ENCODE assay signal across 10 cellular contexts in genomic region chr6:69881322-69882151, GRCh38. TPM values are rescaled to one million over a fixed set of nuclear protein-coding genes. Genes with fewer than 3 reads are reported as not detected.
DNase-seq lines count a peak whose midpoint lies in the region; ATAC-seq and TF ChIP-seq lines count a peak whose summit lies in the region.
"Had no signal": no experiment of that assay in that cellular context is flagged by ENCODE, and none has a peak within 500 bp of the region (broad histone marks: within the 10 kb centered on the region; RNA-seq: fewer than 3 reads in every experiment).

No MANE protein-coding gene starts in this region.

- ATAC-seq in GM19351 (IDR thresholded peaks at IDR 0.05; ENCODE audit: unreplicated experiment) (peak; percentile 90), HG02943 (IDR thresholded peaks at IDR 0.05; ENCODE audit: low read depth, unreplicated experiment) (peak; percentile 90)
- no peak for ATAC-seq in activated CD4-positive, alpha-beta T cell treated with anti-CD3 and anti-CD28 coated beads for 36 hours
- ATAC-seq: left lobe of liver had no signal

- intact Hi-C loops in activated CD4-positive, alpha-beta T cell treated with anti-CD3 and anti-CD28 coated beads for 36 hours (cut with DNase I, micrococcal nuclease): no loop called here
- intact Hi-C loops in dorsolateral prefrontal cortex (cut with DNase I): no loop called here

- no peaks in the 10 kb centered on the region for H3K9me3 Mint-ChIP-seq in activated CD4-positive, alpha-beta T cell treated with anti-CD3 and anti-CD28 coated beads for 36 hours (ENCODE audit: low read depth)

- no peak overlapping the region for H3K27ac Mint-ChIP-seq in activated CD4-positive, alpha-beta T cell treated with anti-CD3 and anti-CD28 coated beads for 36 hours

- H3K4me3 Mint-ChIP-seq in activated CD4-positive, alpha-beta T cell treated with anti-CD3 and anti-CD28 coated beads for 36 hours: no peak overlapping the region

- CTCF ChIA-PET in activated CD4-positive, alpha-beta T cell treated with anti-CD3 and anti-CD28 coated beads for 36 hours (lab: Charles Lee): interaction anchor here (1.0 kb wide), 1 partner anchor 9 kb away, joined by 3 read pairs; no protein-coding TSS in a partner anchor

- peaks cover 2% of the 10 kb centered on the region for H3K4me1 Mint-ChIP-seq in activated CD4-positive, alpha-beta T cell treated with anti-CD3 and anti-CD28 coated beads for 36 hours

- H3K4me3 ChIP-seq in GM06990 (replicated peaks; ENCODE audit: low read depth, low read length): peak overlapping the region; percentile 44
- no peak overlapping the region for H3K4me3 ChIP-seq in dorsolateral prefrontal cortex
- H3K4me3 ChIP-seq: esophagus muscularis mucosa had no signal

- H3K27me3 ChIP-seq in GM06990 (replicated peaks; ENCODE audit: control insufficient read depth, insufficient read depth, low read length): no peaks in the 10 kb centered on the region
- H3K27me3 ChIP-seq in dorsolateral prefrontal cortex: no peaks in the 10 kb centered on the region
- H3K27me3 ChIP-seq: esophagus muscularis mucosa had no signal

- H3K27ac ChIP-seq in dorsolateral prefrontal cortex: no peak overlapping the region
- H3K27ac ChIP-seq: esophagus muscularis mucosa had no signal

- TF ChIP-seq CTCF in GM06990 (IDR thresholded peaks at IDR 0.05; ENCODE audit: insufficient read depth, low read length, poor library complexity, severe bottlenecking) (no peak), dorsolateral prefrontal cortex (IDR thresholded peaks at IDR 0.05 in 54 of 56, conservative IDR thresholded peaks at IDR 0.05 in 2 of 56; ENCODE audit: low read depth in 1 of 56, partially characterized antibody in 56 of 56) (no peak)

- POLR2A ChIA-PET in activated CD4-positive, alpha-beta T cell treated with anti-CD3 and anti-CD28 coated beads for 36 hours (lab: Charles Lee): no interaction called here

- DNase-seq in GM06990 (ENCODE audit: extremely low read depth, insufficient read length) (peak; percentile 49), NAMALWA (ENCODE audit: low spot score) (peak; percentile 87), NCI-H774 (lab: John Stamatoyannopoulos, UW) (no peak), amniotic stem cell (lab: John Stamatoyannopoulos, UW) (no peak), dorsolateral prefrontal cortex (no peak)
- DNase-seq in activated CD4-positive, alpha-beta T cell treated with anti-CD3 and anti-CD28 coated beads for 36 hours: no peak

- no peaks in the 10 kb centered on the region; the same call in none of the 2 replicates for H3K36me3 ChIP-seq in GM06990 (ENCODE audit: control insufficient read depth, insufficient read depth, low read length)
- H3K36me3 ChIP-seq: esophagus muscularis mucosa had no signal

- peaks cover 18% of the 10 kb centered on the region for H3K27me3 Mint-ChIP-seq in activated CD4-positive, alpha-beta T cell treated with anti-CD3 and anti-CD28 coated beads for 36 hours

- no peaks in the 10 kb centered on the region for H3K36me3 Mint-ChIP-seq in activated CD4-positive, alpha-beta T cell treated with anti-CD3 and anti-CD28 coated beads for 36 hours (ENCODE audit: low read depth)

RNA-seq across cellular contexts. Expression of gene COL19A1, which starts 15.2 kb away (rescaled TPM):
- total RNA-seq in activated CD4-positive, alpha-beta T cell treated with anti-CD3 and anti-CD28 coated beads for 36 hours: not detected
- 10 to 100 TPM in 8 of 120 experiments, 1 to 10 TPM in 112; 2.6 to 12.3 (median 7.3) TPM for total RNA-seq in dorsolateral prefrontal cortex

Comparison
In these comparisons a context has a peak if more than half of its experiments do, and no peak if none do; other contexts are left out.
1. DNase-seq: peak in GM06990 (single experiment) and NAMALWA (single experiment); none in activated CD4-positive, alpha-beta T cell treated with anti-CD3 and anti-CD28 coated beads for 36 hours (single experiment), NCI-H774 (single experiment), amniotic stem cell (single experiment) and dorsolateral prefrontal cortex (0 of 10).